8 cellular contexts compared by ENCODE assay signal in the genomic region with DNA sequence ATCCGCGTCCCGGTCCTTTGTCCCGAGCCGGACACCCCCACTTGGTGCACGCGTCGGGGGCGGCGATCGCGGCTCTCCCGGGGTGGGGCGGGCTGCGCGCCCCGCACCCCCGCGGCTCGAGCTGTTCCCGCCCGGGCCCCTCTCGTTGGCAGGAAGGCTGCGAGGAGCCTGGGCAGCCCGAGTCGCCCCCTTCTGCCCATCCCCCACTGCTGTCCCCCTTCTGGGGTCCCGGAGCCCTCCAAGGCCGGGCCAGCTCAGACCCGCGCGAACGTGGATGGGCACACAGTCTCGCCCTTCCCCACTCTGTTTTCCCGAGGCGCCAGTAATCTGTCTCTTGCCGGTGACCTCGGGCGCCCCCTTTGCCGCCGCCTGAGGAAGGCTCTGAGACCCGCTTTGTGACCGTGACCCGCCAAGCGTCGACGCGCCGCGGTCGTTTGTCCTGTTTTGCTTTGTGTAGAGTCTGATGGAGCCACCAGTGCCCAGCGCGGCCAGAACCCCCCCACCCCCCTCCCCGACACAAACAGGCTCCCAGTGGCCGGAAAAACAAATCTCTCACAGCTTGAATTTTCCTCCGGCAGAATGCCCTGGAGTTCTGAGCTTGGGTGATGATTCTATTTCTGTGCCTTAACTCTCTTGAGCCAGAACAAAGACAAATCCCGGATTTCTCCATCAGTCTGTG. TPM values are rescaled to one million over a fixed set of nuclear protein-coding genes. Genes with fewer than 3 reads are reported as not detected.
A peak's percentile ranks its signal among the peaks of the same experiment; 100 is the strongest.
DNase-seq lines count a peak whose midpoint lies in the region; ATAC-seq and TF ChIP-seq lines count a peak whose summit lies in the region.

No MANE protein-coding gene starts in this region.

- H3K4me1 ChIP-seq in BLaER1 (peaks cover 43% of the 10 kb centered on the region), HEK293 (ENCODE audit: control insufficient read depth, insufficient read depth, low read length) (peaks cover 4% of the 10 kb centered on the region; the same call in 1 of the 2 replicates), aorta (ENCODE audit: control insufficient read depth in 1 of 2, insufficient read depth in 2 of 2, low read length in 2 of 2) (peaks cover 0 to 4% of the 10 kb centered on the region in 2 donors)

- H4K20me1 ChIP-seq in BLaER1, result peaks cover 37% of the 10 kb centered on the region

- H3K36me3 ChIP-seq in BLaER1, result peaks cover 29% of the 10 kb centered on the region
- peaks cover 0 to 5% of the 10 kb centered on the region in 2 experiments; a peak in 1 of 3 replicates for H3K36me3 ChIP-seq in HEK293 (ENCODE audit: control insufficient read depth in 2 of 2, insufficient read depth in 1 of 2, low read length in 2 of 2)
- H3K36me3 ChIP-seq in aorta (ENCODE audit: control insufficient read depth in 1 of 2, insufficient read depth in 2 of 2, low read length in 1 of 2), result no peaks in the 10 kb centered on the region

- CTCF ChIA-PET in HEK293 (lab: Yijun Ruan, JAX), result interaction anchor here (0.6 to 1.4 kb wide), 4 partner anchors 9 to 1368 kb away, joined by 3 to 4 read pairs (median 4); no protein-coding TSS in a partner anchor
- CTCF ChIA-PET in WTC11 (lab: Charles Lee), result interaction anchor here (0.6 to 2.7 kb wide), 7 partner anchors 11 to 478 kb away, joined by 3 to 16 read pairs (median 4); no protein-coding TSS in a partner anchor

- no peaks in the 10 kb centered on the region for H3K9me3 ChIP-seq in BLaER1
- H3K9me3 ChIP-seq in HEK293 (ENCODE audit: control insufficient read depth, insufficient read depth, low read depth, low read length), result no peaks in the 10 kb centered on the region
- H3K9me3 ChIP-seq in aorta (ENCODE audit: control insufficient read depth, low read length), result no peaks in the 10 kb centered on the region

- intact Hi-C loops in aorta (cut with DNase I), result loop anchor here in 1 of 2 donors (2.0 kb wide), 1 partner anchor 13 kb away; no protein-coding TSS in a partner anchor

- ATAC-seq in WTC11 (peak; percentile 34), esophagus mucosa (peak; percentile 3), aorta (ENCODE audit: low FRiP score) (peak; percentile 35), HG02870 (IDR thresholded peaks at IDR 0.05; ENCODE audit: unreplicated experiment) (no peak)

- H3K4me2 ChIP-seq in BLaER1, result peak overlapping the region; percentile 95

- no peaks in the 10 kb centered on the region for H3K27me3 ChIP-seq in BLaER1
- no peaks in the 10 kb centered on the region for H3K27me3 ChIP-seq in aorta (ENCODE audit: control insufficient read depth in 1 of 2, insufficient read depth in 2 of 2, low read length in 1 of 2)

- TF ChIP-seq CTCF in HEK293 (tag by site-specific recombination; IDR thresholded peaks at IDR 0.05) (peak; percentile 69; the same call in 1 of the 2 replicates), WTC11 (IDR thresholded peaks at IDR 0.05) (no peak)

- POLR2A ChIA-PET in HEK293 (lab: Yijun Ruan, JAX) (interaction anchor here (0.9 to 1.4 kb wide), 3 partner anchors 11 to 55 kb away, joined by 3 to 5 read pairs (median 3); no protein-coding TSS in a partner anchor), WTC11 (lab: Charles Lee) (interaction anchor here (0.6 kb wide), 1 partner anchor 146 kb away, joined by 6 read pairs; no protein-coding TSS in a partner anchor)

- DNase-seq in WTC11 (ENCODE audit: low spot score), result peak; percentile 44
- DNase-seq in myocyte (ENCODE audit: low read depth), result peak; percentile 62
- peak; percentile 54 to 81 for DNase-seq in aorta
- no peak for DNase-seq in SHP77 treated with DMSO at 0.1 percent for 48 hours (lab: John Stamatoyannopoulos, UW)

- peaks cover 25% of the 10 kb centered on the region for H3K4me1 Mint-ChIP-seq in WTC11

- H3K36me3 Mint-ChIP-seq in WTC11, result peaks cover 7% of the 10 kb centered on the region; the same call in 1 of the 2 replicates

- H3K27me3 Mint-ChIP-seq in WTC11 (ENCODE audit: low read depth), result peaks cover 57% of the 10 kb centered on the region

- peak overlapping the region; percentile 92 for H3K9ac ChIP-seq in BLaER1

- WGBS in aorta, 2 donors, result 0 to 1% methylated on average over 51 to 56 of the region's 56 CpGs

- H3K27ac Mint-ChIP-seq in WTC11, result no peak overlapping the region

- H3K4me3 ChIP-seq in BLaER1, result peak overlapping the region; percentile 98
- H3K4me3 ChIP-seq in HEK293 (ENCODE audit: low read depth, low read length), result peak overlapping the region; percentile 77
- peak overlapping the region; percentile 42 to 84 for H3K4me3 ChIP-seq in aorta (ENCODE audit: low read length in 2 of 2)

- no peaks in the 10 kb centered on the region for H3K9me3 Mint-ChIP-seq in WTC11

- H3K4me3 Mint-ChIP-seq in WTC11, result peak overlapping the region; percentile 81

- H3K27ac ChIP-seq in BLaER1 (peak overlapping the region; percentile 92), HEK293 (ENCODE audit: extremely low read depth, low read depth, low read length) (peak overlapping the region; percentile 86; the same call in 1 of the 2 replicates), aorta (ENCODE audit: low read depth in 1 of 2, low read length in 2 of 2) (peak overlapping the region; percentile 61 to 69)

TF ChIP-seq in HEK293, 187 proteins besides CTCF, POLR2A, EP300 and RAD21 (continues in another document):
- no peak for TF ChIP-seq ZNF677 (tag by site-specific recombination; IDR thresholded peaks at IDR 0.05)
- peak; percentile 44; the same call in 1 of the 2 replicates for TF ChIP-seq ZBTB8A (tag by site-specific recombination; IDR thresholded peaks at IDR 0.05)
- TF ChIP-seq GLIS1 (tag by site-specific recombination; IDR thresholded peaks at IDR 0.05), result peak; percentile 4; the same call in 1 of the 2 replicates
- TF ChIP-seq, protein P1, sequence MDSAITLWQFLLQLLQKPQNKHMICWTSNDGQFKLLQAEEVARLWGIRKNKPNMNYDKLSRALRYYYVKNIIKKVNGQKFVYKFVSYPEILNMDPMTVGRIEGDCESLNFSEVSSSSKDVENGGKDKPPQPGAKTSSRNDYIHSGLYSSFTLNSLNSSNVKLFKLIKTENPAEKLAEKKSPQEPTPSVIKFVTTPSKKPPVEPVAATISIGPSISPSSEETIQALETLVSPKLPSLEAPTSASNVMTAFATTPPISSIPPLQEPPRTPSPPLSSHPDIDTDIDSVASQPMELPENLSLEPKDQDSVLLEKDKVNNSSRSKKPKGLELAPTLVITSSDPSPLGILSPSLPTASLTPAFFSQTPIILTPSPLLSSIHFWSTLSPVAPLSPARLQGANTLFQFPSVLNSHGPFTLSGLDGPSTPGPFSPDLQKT (IDR thresholded peaks at IDR 0.05; ENCODE audit: borderline replicate concordance, low read depth, low read length), result no peak
- peak; percentile 34; the same call in 1 of the 2 replicates for TF ChIP-seq ZNF335 (tag by site-specific recombination; conservative IDR thresholded peaks at IDR 0.05)
- TF ChIP-seq ZNF184 (tag by site-specific recombination; IDR thresholded peaks at IDR 0.05), result no peak

TF ChIP-seq in WTC11, 78 proteins besides CTCF, POLR2A, EP300 and RAD21 (continues in another document):
- TF ChIP-seq, protein P2, sequence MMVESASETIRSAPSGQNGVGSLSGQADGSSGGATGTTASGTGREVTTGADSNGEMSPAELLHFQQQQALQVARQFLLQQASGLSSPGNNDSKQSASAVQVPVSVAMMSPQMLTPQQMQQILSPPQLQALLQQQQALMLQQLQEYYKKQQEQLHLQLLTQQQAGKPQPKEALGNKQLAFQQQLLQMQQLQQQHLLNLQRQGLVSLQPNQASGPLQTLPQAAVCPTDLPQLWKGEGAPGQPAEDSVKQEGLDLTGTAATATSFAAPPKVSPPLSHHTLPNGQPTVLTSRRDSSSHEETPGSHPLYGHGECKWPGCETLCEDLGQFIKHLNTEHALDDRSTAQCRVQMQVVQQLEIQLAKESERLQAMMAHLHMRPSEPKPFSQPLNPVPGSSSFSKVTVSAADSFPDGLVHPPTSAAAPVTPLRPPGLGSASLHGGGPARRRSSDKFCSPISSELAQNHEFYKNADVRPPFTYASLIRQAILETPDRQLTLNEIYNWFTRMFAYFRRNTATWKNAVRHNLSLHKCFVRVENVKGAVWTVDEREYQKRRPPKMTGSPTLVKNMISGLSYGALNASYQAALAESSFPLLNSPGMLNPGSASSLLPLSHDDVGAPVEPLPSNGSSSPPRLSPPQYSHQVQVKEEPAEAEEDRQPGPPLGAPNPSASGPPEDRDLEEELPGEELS (CRISPR knock-in tag; IDR thresholded peaks at IDR 0.05), result peak; percentile 12; the same call in 1 of the 2 replicates
- TF ChIP-seq NR2C2 (CRISPR knock-in tag; IDR thresholded peaks at IDR 0.05) (no peak), PRRX2 (CRISPR knock-in tag; IDR thresholded peaks at IDR 0.05) (no peak), CREB1 (CRISPR knock-in tag; IDR thresholded peaks at IDR 0.05) (no peak), SMAD3 (CRISPR knock-in tag; IDR thresholded peaks at IDR 0.05; ENCODE audit: borderline replicate concordance) (no peak), FOXK1 (CRISPR knock-in tag; IDR thresholded peaks at IDR 0.05) (0 out of 2 replicates have a peak, but pooled peaks have one; percentile 10), ZMAT4 (CRISPR knock-in tag; IDR thresholded peaks at IDR 0.05) (no peak), PREB (CRISPR knock-in tag; IDR thresholded peaks at IDR 0.05; ENCODE audit: borderline replicate concordance) (no peak)

RNA-seq across cellular contexts. Expression of gene C14orf132, which starts 0.6 kb away (rescaled TPM):
- total RNA-seq in WTC11 (2021) (14.1 to 17.6 TPM (median 16.0 TPM) in 3 replicates), esophagus mucosa (3.7 TPM), myocyte (30.2 and 35.7 TPM in 2 replicates), aorta (10 to 100 TPM; 38.2 to 39.1 TPM)
- 41.7 TPM for polyA plus RNA-seq in myocyte (2012)
- 10 to 100 TPM; 10.8 to 14.3 TPM for polyA plus RNA-seq in aorta
